In genomic region chr1:246219508-246220030, GRCh38 we compare ENCODE assay signal across 1 cellular context.
TF ChIP-seq lines count a peak whose summit lies in the region.

No MANE protein-coding gene starts in this region.

TF ChIP-seq in WTC11, 78 proteins besides CTCF, POLR2A, EP300 and RAD21 (continued from another document):
- no peak for TF ChIP-seq IRF2 (CRISPR knock-in tag; IDR thresholded peaks at IDR 0.05; ENCODE audit: borderline replicate concordance, low read depth)
- TF ChIP-seq OVOL2 (CRISPR knock-in tag; IDR thresholded peaks at IDR 0.05; ENCODE audit: borderline replicate concordance): no peak
- no peak for TF ChIP-seq NFE2L1 (CRISPR knock-in tag; IDR thresholded peaks at IDR 0.05)
- TF ChIP-seq ZNF671 (CRISPR knock-in tag; IDR thresholded peaks at IDR 0.05): no peak
- TF ChIP-seq IRF1 (CRISPR knock-in tag; IDR thresholded peaks at IDR 0.05): no peak
- no peak for TF ChIP-seq USF1 (CRISPR knock-in tag; IDR thresholded peaks at IDR 0.05)
- TF ChIP-seq, protein P1, sequence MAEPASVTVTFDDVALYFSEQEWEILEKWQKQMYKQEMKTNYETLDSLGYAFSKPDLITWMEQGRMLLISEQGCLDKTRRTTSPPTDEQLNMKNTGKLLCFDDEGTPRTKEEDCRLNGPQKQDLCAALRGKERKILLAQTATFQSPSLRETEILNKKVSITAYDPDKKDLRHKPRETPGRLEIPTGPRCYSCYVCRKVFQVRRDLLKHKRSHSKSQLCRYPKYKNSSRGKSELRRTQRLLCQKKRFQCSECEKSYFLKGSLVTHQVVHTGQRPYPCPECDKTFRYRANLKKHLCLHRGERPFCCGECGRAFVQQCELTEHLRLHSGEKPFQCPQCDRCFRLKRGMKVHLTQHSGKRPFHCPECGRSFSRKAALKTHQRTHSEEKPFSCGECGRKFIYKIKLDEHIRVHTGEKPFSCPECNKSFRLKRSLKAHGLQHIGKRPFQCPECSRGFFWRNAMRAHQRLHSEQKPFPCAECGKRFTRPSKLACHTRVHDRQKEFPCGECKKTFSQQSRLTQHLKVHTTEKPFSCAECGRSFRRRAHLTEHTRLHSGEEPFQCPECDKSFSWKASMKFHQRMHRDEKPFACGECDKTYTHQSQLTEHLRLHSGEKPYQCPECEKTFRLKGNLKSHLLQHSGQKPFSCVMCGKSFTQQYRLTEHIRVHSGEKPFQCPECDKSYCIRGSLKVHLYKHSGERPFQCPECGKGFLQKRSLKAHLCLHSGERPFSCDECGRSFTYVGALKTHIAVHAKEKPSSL (CRISPR knock-in tag; conservative IDR thresholded peaks at IDR 0.05): no peak
- TF ChIP-seq ATF6 (CRISPR knock-in tag; IDR thresholded peaks at IDR 0.05): no peak
- TF ChIP-seq ELF4 (CRISPR knock-in tag; IDR thresholded peaks at IDR 0.05; ENCODE audit: low read depth): no peak
TF ChIP-seq in WTC11: peak in this region for 0.
